In the genomic region with DNA sequence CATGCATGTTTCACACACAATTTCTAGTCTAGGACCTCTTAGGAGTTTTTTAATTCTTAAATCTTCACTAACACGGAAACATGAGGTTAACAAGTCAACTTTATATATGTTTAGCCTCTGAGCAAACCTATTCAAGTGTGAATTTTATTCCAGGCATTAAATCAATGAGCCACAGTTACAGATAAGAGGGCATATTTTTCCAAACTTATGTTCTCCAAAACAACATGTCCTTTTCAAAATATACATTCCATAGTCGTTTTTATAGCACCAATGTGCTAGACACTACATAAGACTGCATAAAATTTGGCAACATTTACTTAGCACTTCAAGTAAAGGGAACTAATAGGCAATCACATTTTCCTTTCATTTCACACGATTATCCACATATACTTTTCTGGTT, we compare ENCODE assay signal across 16 cellular contexts. TPM values are rescaled to one million over a fixed set of nuclear protein-coding genes. Genes with fewer than 3 reads are reported as not detected.
A peak's percentile ranks its signal among the peaks of the same experiment; 100 is the strongest.
DNase-seq lines count a peak whose midpoint lies in the region; ATAC-seq and TF ChIP-seq lines count a peak whose summit lies in the region.
"Had no signal": no experiment of that assay in that cellular context is flagged by ENCODE, and none has a peak within 500 bp of the region (broad histone marks: within the 10 kb centered on the region; RNA-seq: fewer than 3 reads in every experiment).

No MANE protein-coding gene starts in this region.

- H3K36me3 Mint-ChIP-seq in CD8-positive, alpha-beta memory T cell: peaks cover 0 to 26% (median 0%) of the 10 kb centered on the region in 3 donors

- H3K9me3 Mint-ChIP-seq in CD8-positive, alpha-beta memory T cell: no peaks in the 10 kb centered on the region
- H3K9me3 Mint-ChIP-seq: brain, neural progenitor cell had no signal

- peak overlapping the region; percentile 56 for H3K4me2 ChIP-seq in OCI-LY7 (ENCODE audit: low read length)
- H3K4me2 ChIP-seq: neural progenitor cell had no signal

- DNase-seq in CD8-positive, alpha-beta memory T cell: no peak
- no peak for DNase-seq in OCI-LY7 (ENCODE audit: low spot score)
- DNase-seq in esophagus squamous epithelium (lab: John Stamatoyannopoulos, UW): no peak
- DNase-seq in cerebellar nuclear complex (lab: John Stamatoyannopoulos, UW): no peak
- no peak for DNase-seq in CD1c-positive myeloid dendritic cell (ENCODE audit: extremely low spot score)
- DNase-seq: activated effector memory CD4-positive, alpha-beta T cell treated with anti-CD3 and anti-CD28 coated beads, Interleukin-2, amount 50 U/mL, for 16 hours; KG1; NCI-H1436 treated with DMSO at 0.1 percent for 48 hours; NCI-H510A treated with DMSO at 0.1 percent for 48 hours; stimulated activated CD4-positive, alpha-beta T cell treated with anti-CD3 and anti-CD28 coated beads, Interleukin-4, amount 100 ng/mL, for 1 hour; WERI-Rb-1 had no signal

- H3K4me1 Mint-ChIP-seq in CD8-positive, alpha-beta memory T cell: peaks cover 91 to 97% (median 96%) of the 10 kb centered on the region in 3 donors

- no peak overlapping the region for H3K27ac ChIP-seq in CD8-positive, alpha-beta memory T cell (ENCODE audit: low read depth, low read length)
- no peak overlapping the region for H3K27ac ChIP-seq in OCI-LY7 (ENCODE audit: low read depth, low read length, poor library complexity, severe bottlenecking)
- peak overlapping the region in 3 of 4 donors; percentile 52 to 98 (median 81) for H3K27ac ChIP-seq in esophagus squamous epithelium
- H3K27ac ChIP-seq in stomach smooth muscle (ENCODE audit: low read length): peak overlapping the region; percentile 0
- H3K27ac ChIP-seq: neural progenitor cell, WERI-Rb-1 had no signal

- CTCF ChIA-PET in CD8-positive, alpha-beta memory T cell (lab: Charles Lee): no interaction called here
- CTCF ChIA-PET in OCI-LY7 (lab: Charles Lee; ENCODE audit: unreplicated experiment): no interaction called here

- H3K4me1 ChIP-seq in CD8-positive, alpha-beta memory T cell (ENCODE audit: insufficient read depth, low read length): peaks cover 86% of the 10 kb centered on the region
- H3K4me1 ChIP-seq in OCI-LY7 (ENCODE audit: insufficient read depth, low read length, poor library complexity, severe bottlenecking): peaks cover 97% of the 10 kb centered on the region
- peaks cover 28 to 100% (median 57%) of the 10 kb centered on the region in 3 donors for H3K4me1 ChIP-seq in esophagus squamous epithelium
- peaks cover 31% of the 10 kb centered on the region for H3K4me1 ChIP-seq in stomach smooth muscle (ENCODE audit: control insufficient read depth, insufficient read depth, low read length)

- H3K79me2 ChIP-seq in OCI-LY7 (ENCODE audit: insufficient read depth, low read depth, low read length): peaks cover 100% of the 10 kb centered on the region

- WGBS in esophagus squamous epithelium, 2 donors: 54 to 58% methylated on average over 3 of the region's 3 CpGs

- no peak overlapping the region for H2AFZ ChIP-seq in OCI-LY7 (ENCODE audit: low read length)
- H2AFZ ChIP-seq: neural progenitor cell had no signal

- TF ChIP-seq POLR2A in esophagus squamous epithelium (IDR thresholded peaks at IDR 0.05): no peak

- no peaks in the 10 kb centered on the region for H3K27me3 Mint-ChIP-seq in CD8-positive, alpha-beta memory T cell
- H3K27me3 Mint-ChIP-seq: brain had no signal

- intact Hi-C loops in OCI-LY7 (cut with micrococcal nuclease; ENCODE audit: unreplicated experiment): no loop called here
- intact Hi-C loops in esophagus squamous epithelium (cut with DNase I): no loop called here

- peak overlapping the region in 4 of 7 donors; percentile 3 to 57 (median 26) for H3K4me3 Mint-ChIP-seq in CD8-positive, alpha-beta memory T cell
- H3K4me3 Mint-ChIP-seq: neural progenitor cell had no signal

- H3K36me3 ChIP-seq in CD8-positive, alpha-beta memory T cell (ENCODE audit: insufficient read depth, low read length): no peaks in the 10 kb centered on the region
- peaks cover 44% of the 10 kb centered on the region for H3K36me3 ChIP-seq in OCI-LY7 (ENCODE audit: insufficient read depth, low read length)
- no peaks in the 10 kb centered on the region for H3K36me3 ChIP-seq in esophagus squamous epithelium
- H3K36me3 ChIP-seq in stomach smooth muscle (ENCODE audit: control insufficient read depth in 2 of 2, insufficient read depth in 2 of 2, low read length in 2 of 2): no peaks in the 10 kb centered on the region
- H3K36me3 ChIP-seq: neural progenitor cell had no signal

- no peak for TF ChIP-seq CTCF in OCI-LY7 (conservative IDR thresholded peaks at IDR 0.05; ENCODE audit: low read length)
- TF ChIP-seq CTCF in esophagus squamous epithelium (IDR thresholded peaks at IDR 0.05): no peak

- no peaks in the 10 kb centered on the region for H3K9me3 ChIP-seq in CD8-positive, alpha-beta memory T cell (ENCODE audit: low read length)
- H3K9me3 ChIP-seq in OCI-LY7 (ENCODE audit: low read length): no peaks in the 10 kb centered on the region
- H3K9me3 ChIP-seq in esophagus squamous epithelium: no peaks in the 10 kb centered on the region
- no peaks in the 10 kb centered on the region for H3K9me3 ChIP-seq in stomach smooth muscle (ENCODE audit: control insufficient read depth in 2 of 2, low read length in 2 of 2)

- no peak overlapping the region for H3K4me3 ChIP-seq in CD8-positive, alpha-beta memory T cell (ENCODE audit: low read length)
- H3K4me3 ChIP-seq in OCI-LY7 (ENCODE audit: low read depth, low read length, poor library complexity, severe bottlenecking) (no peak overlapping the region), esophagus squamous epithelium (no peak overlapping the region), stomach smooth muscle (ENCODE audit: low read length in 2 of 2) (no peak overlapping the region)
- H3K4me3 ChIP-seq: neural progenitor cell had no signal

- peaks cover 68% of the 10 kb centered on the region for H4K20me1 ChIP-seq in OCI-LY7 (ENCODE audit: insufficient read depth, low read length)

- H3K9me2 ChIP-seq in OCI-LY7 (ENCODE audit: insufficient read depth, low read length): no peaks in the 10 kb centered on the region

- ATAC-seq in HG03457 (IDR thresholded peaks at IDR 0.05; ENCODE audit: unreplicated experiment): no peak

- H3K27ac Mint-ChIP-seq in CD8-positive, alpha-beta memory T cell: peak overlapping the region in 1 of 8 donors; percentile 7
- H3K27ac Mint-ChIP-seq: neural progenitor cell had no signal

- H3K9ac ChIP-seq in stomach smooth muscle (ENCODE audit: low read length in 2 of 2): no peak overlapping the region
- H3K9ac ChIP-seq: neural progenitor cell had no signal

- BruUV-seq in OCI-LY7 (replicated peaks; lab: Mats Ljungman, UMichigan): no TSS peak

- no peaks in the 10 kb centered on the region for H3K27me3 ChIP-seq in CD8-positive, alpha-beta memory T cell (ENCODE audit: insufficient read depth, low read length, poor library complexity, severe bottlenecking)
- H3K27me3 ChIP-seq in esophagus squamous epithelium: no peaks in the 10 kb centered on the region
- H3K27me3 ChIP-seq in stomach smooth muscle (ENCODE audit: control insufficient read depth in 1 of 2, insufficient read depth in 2 of 2, low read length in 2 of 2): no peaks in the 10 kb centered on the region
- H3K27me3 ChIP-seq: neural progenitor cell had no signal

- POLR2A ChIA-PET in CD8-positive, alpha-beta memory T cell (lab: Charles Lee): no interaction called here
- POLR2A ChIA-PET in OCI-LY7 (lab: Charles Lee): no interaction called here

RNA-seq across cellular contexts. Expression of a gene that starts 6.5 kb away (rescaled TPM):
- 10 to 100 TPM; 34.4 to 35.2 TPM for total RNA-seq in CD8-positive, alpha-beta memory T cell
- 24.4 TPM for polyA plus RNA-seq in CD8-positive, alpha-beta memory T cell
- total RNA-seq in OCI-LY7 (2014; rRNA removed; shearing (Covaris generic)): 19.4 and 22.0 TPM in 2 replicates
- 36.1 and 40.8 TPM in 2 replicates for total RNA-seq in OCI-LY7 (2022)
- total RNA-seq in esophagus squamous epithelium: 10 to 100 TPM; 12.5 to 45.4 (median 25.9) TPM

RNA-seq across cellular contexts. Expression of a gene that starts 53.8 kb away (rescaled TPM):
- total RNA-seq in CD8-positive, alpha-beta memory T cell: not detected
- polyA plus RNA-seq in CD8-positive, alpha-beta memory T cell: not detected
- total RNA-seq in OCI-LY7 (2014; rRNA removed; shearing (Covaris generic)): not detected in 2 replicates
- total RNA-seq in OCI-LY7 (2022) (not detected in 2 replicates), esophagus squamous epithelium (1 to 10 TPM in 1 of 4 donors, under 1 TPM in 2, not detected in 1; 0.04 to 1.5 (median 0.12) TPM)
- total RNA-seq: activated CD8-positive, alpha-beta memory T cell treated with anti-CD3 and anti-CD28 coated beads for 36 hours had no signal

Comparison
In these comparisons a context has a peak if more than half of its experiments do, and no peak if none do; other contexts are left out.
1. H3K27ac ChIP-seq: peak in esophagus squamous epithelium (3 of 4) and stomach smooth muscle (single experiment); none in CD8-positive, alpha-beta memory T cell (single experiment) and OCI-LY7 (single experiment).